ENCODE assay signal across 16 cellular contexts in genomic region chr6:52415917-52416628, GRCh38. TPM values are rescaled to one million over a fixed set of nuclear protein-coding genes. Genes with fewer than 3 reads are reported as not detected.
DNase-seq lines count a peak whose midpoint lies in the region; ATAC-seq, FAIRE-seq and TF ChIP-seq lines count a peak whose summit lies in the region.
"Had no signal": no experiment of that assay in that cellular context is flagged by ENCODE, and none has a peak within 500 bp of the region (broad histone marks: within the 10 kb centered on the region; RNA-seq: fewer than 3 reads in every experiment).

No MANE protein-coding gene starts in this region.

- H3K4me3 Mint-ChIP-seq in nephron: peak overlapping the region in 2 of 3 experiments; percentile 24 to 39
- H3K4me3 Mint-ChIP-seq in CD8-positive, alpha-beta T cell: no peak overlapping the region
- H3K4me3 Mint-ChIP-seq: activated T-helper 1 cell treated with anti-CD3 and anti-CD28 coated beads, Interleukin-12 subunit alpha, Interleukin-12 subunit beta, Interleukin-2, Interleukin-4 antibody, amounts not matched to agents 30 ng/mL and 10 ng/mL and 1 ng/mL, durations not matched to agents 14 hours and 24 hours and 36 hours; endodermal cell; natural killer cell had no signal

- H3K9me2 ChIP-seq in OCI-LY7 (ENCODE audit: insufficient read depth, low read length): no peaks in the 10 kb centered on the region

- ATAC-seq in CD8-positive, alpha-beta T cell: no peak
- ATAC-seq: natural killer cell had no signal

- no peaks in the 10 kb centered on the region for H3K9me3 ChIP-seq in OCI-LY7 (ENCODE audit: low read length)
- H3K9me3 ChIP-seq in CD8-positive, alpha-beta T cell (ENCODE audit: low read length): no peaks in the 10 kb centered on the region
- H3K9me3 ChIP-seq: left lung, testis had no signal

- peaks cover 19% of the 10 kb centered on the region for H3K4me1 Mint-ChIP-seq in nephron
- peaks cover 30% of the 10 kb centered on the region for H3K4me1 Mint-ChIP-seq in CD8-positive, alpha-beta T cell (ENCODE audit: low read depth)
- H3K4me1 Mint-ChIP-seq: natural killer cell had no signal

- intact Hi-C loops in OCI-LY7 (cut with micrococcal nuclease; ENCODE audit: unreplicated experiment): loop anchor here (1.0 to 5.0 kb wide), 4 partner anchors 89 to 581 kb away; partner anchors contain the start of gene GSTA4
- intact Hi-C loops in CD8-positive, alpha-beta T cell (cut with DNase I, micrococcal nuclease): loop anchor here (1.0 to 5.0 kb wide), 7 partner anchors 15 to 1236 kb away; partner anchors contain the start of gene GSTA4 (in 1 of the 2)

- H3K36me3 Mint-ChIP-seq in nephron (ENCODE audit: low read depth): no peaks in the 10 kb centered on the region
- no peaks in the 10 kb centered on the region for H3K36me3 Mint-ChIP-seq in CD8-positive, alpha-beta T cell
- H3K36me3 Mint-ChIP-seq: natural killer cell had no signal

- H2AFZ ChIP-seq in OCI-LY7 (ENCODE audit: low read length): peak overlapping the region; percentile 40; the same call in 1 of the 2 replicates

- CTCF ChIA-PET in OCI-LY7 (lab: Charles Lee; ENCODE audit: unreplicated experiment): interaction anchor here (1.1 to 2.0 kb wide), 4 partner anchors 179 to 255 kb away, joined by 3 to 10 read pairs (median 4); partner anchors contain the start of gene TMEM14A
- CTCF ChIA-PET in CD8-positive, alpha-beta T cell (lab: Charles Lee): interaction anchor here (0.7 to 6.6 kb wide), 22 partner anchors 8 to 271 kb away, joined by 3 to 69 read pairs (median 6); partner anchors contain the start of genes MCM3 and PAQR8

- no peaks in the 10 kb centered on the region for H3K27me3 ChIP-seq in CD8-positive, alpha-beta T cell (ENCODE audit: insufficient read depth, low read length)
- H3K27me3 ChIP-seq: brain microvascular endothelial cell, left lung, testis had no signal

- no peak for FAIRE-seq in GM19239 (lab: Jason Lieb, UNC)

- peaks cover 44% of the 10 kb centered on the region for H3K4me1 ChIP-seq in OCI-LY7 (ENCODE audit: insufficient read depth, low read length, poor library complexity, severe bottlenecking)
- H3K4me1 ChIP-seq in CD8-positive, alpha-beta T cell (ENCODE audit: insufficient read depth, low read length): peaks cover 18% of the 10 kb centered on the region
- H3K4me1 ChIP-seq: testis had no signal

- DNase-seq in ELR (ENCODE audit: low read depth): peak; percentile 70
- no peak for DNase-seq in OCI-LY7 (ENCODE audit: low spot score)
- DNase-seq in cardiac fibroblast (ENCODE audit: low read depth in 2 of 2): peak; percentile 28 to 43
- DNase-seq in GM19239 (ENCODE audit: insufficient read length, low spot score): no peak
- DNase-seq in activated CD4-positive, alpha-beta T cell treated with anti-CD3 and anti-CD28 coated beads, Interleukin-2, amount 50 U/mL, for 48 hours: no peak
- DNase-seq in activated T-cell treated with anti-CD3 and anti-CD28 coated beads, Interleukin-2, amount 50 U/mL, for 1 hour: no peak
- DNase-seq in CD8-positive, alpha-beta T cell: no peak
- DNase-seq: activated CD4-positive, alpha-beta T cell treated with anti-CD3 and anti-CD28 coated beads for 1 hour; left lung; natural killer cell; testis had no signal

- POLR2A ChIA-PET in OCI-LY7 (lab: Charles Lee): interaction anchor here (0.6 to 9.4 kb wide), 7 partner anchors 9 to 249 kb away, joined by 3 to 129 read pairs (median 5); no protein-coding TSS in a partner anchor
- POLR2A ChIA-PET in CD8-positive, alpha-beta T cell (lab: Charles Lee): interaction anchor here (1.2 to 1.8 kb wide), 2 partner anchors 26 to 131 kb away, joined by 3 to 4 read pairs; partner anchors contain the start of gene MCM3

- H3K4me3 ChIP-seq in OCI-LY7 (ENCODE audit: low read depth, low read length, poor library complexity, severe bottlenecking) (no peak overlapping the region), cardiac fibroblast (replicated peaks in 1 of 2; ENCODE audit: low read depth in 2 of 2, low read length in 2 of 2) (no peak overlapping the region)
- H3K4me3 ChIP-seq in CD8-positive, alpha-beta T cell (ENCODE audit: low read depth, low read length): no peak overlapping the region
- H3K4me3 ChIP-seq: left lung, skin epidermis, testis had no signal

- H3K9me3 Mint-ChIP-seq in nephron: no peaks in the 10 kb centered on the region
- H3K9me3 Mint-ChIP-seq in CD8-positive, alpha-beta T cell: no peaks in the 10 kb centered on the region
- H3K9me3 Mint-ChIP-seq: activated T-helper 1 cell treated with anti-CD3 and anti-CD28 coated beads, Interleukin-12 subunit alpha, Interleukin-12 subunit beta, Interleukin-2, Interleukin-4 antibody, amounts not matched to agents 30 ng/mL and 10 ng/mL and 1 ng/mL, durations not matched to agents 14 hours and 24 hours and 36 hours; endodermal cell; natural killer cell had no signal

- H3K27ac ChIP-seq in OCI-LY7 (ENCODE audit: low read depth, low read length, poor library complexity, severe bottlenecking): no peak overlapping the region
- no peak overlapping the region for H3K27ac ChIP-seq in CD8-positive, alpha-beta T cell (ENCODE audit: low read depth, low read length)
- H3K27ac ChIP-seq: left lung, testis had no signal

- no peaks in the 10 kb centered on the region for H4K20me1 ChIP-seq in OCI-LY7 (ENCODE audit: insufficient read depth, low read length)

- no TSS peak for BruUV-seq in OCI-LY7 (replicated peaks; lab: Mats Ljungman, UMichigan)

- H3K27ac Mint-ChIP-seq in nephron: peak overlapping the region in 2 of 3 experiments; percentile 13 to 30
- H3K27ac Mint-ChIP-seq in CD8-positive, alpha-beta T cell: no peak overlapping the region
- H3K27ac Mint-ChIP-seq: activated T-helper 1 cell treated with anti-CD3 and anti-CD28 coated beads, Interleukin-12 subunit alpha, Interleukin-12 subunit beta, Interleukin-2, Interleukin-4 antibody, amounts not matched to agents 30 ng/mL and 10 ng/mL and 1 ng/mL, durations not matched to agents 14 hours and 24 hours and 36 hours; endodermal cell; natural killer cell had no signal

- no peaks in the 10 kb centered on the region for H3K79me2 ChIP-seq in OCI-LY7 (ENCODE audit: insufficient read depth, low read depth, low read length)

- H3K27me3 Mint-ChIP-seq in nephron (ENCODE audit: low read depth): no peaks in the 10 kb centered on the region
- no peaks in the 10 kb centered on the region for H3K27me3 Mint-ChIP-seq in CD8-positive, alpha-beta T cell (ENCODE audit: low read depth)

- H3K36me3 ChIP-seq in OCI-LY7 (ENCODE audit: insufficient read depth, low read length): no peaks in the 10 kb centered on the region
- no peaks in the 10 kb centered on the region for H3K36me3 ChIP-seq in CD8-positive, alpha-beta T cell (ENCODE audit: insufficient read depth, low read length)
- H3K36me3 ChIP-seq: brain microvascular endothelial cell, left lung had no signal

- TF ChIP-seq CTCF in OCI-LY7 (conservative IDR thresholded peaks at IDR 0.05; ENCODE audit: low read length) (no peak), cardiac fibroblast (IDR thresholded peaks at IDR 0.05; ENCODE audit: low read depth, low read length) (no peak), nephron (IDR thresholded peaks at IDR 0.05; ENCODE audit: unreplicated experiment in 3 of 3) (no peak)
- TF ChIP-seq CTCF in CD8-positive, alpha-beta T cell (IDR thresholded peaks at IDR 0.05): no peak

- peak overlapping the region; percentile 25 for H3K4me2 ChIP-seq in OCI-LY7 (ENCODE audit: low read length)

RNA-seq across cellular contexts. Expression of gene EFHC1, which starts 4.1 kb away (rescaled TPM):
- 20.7 and 24.8 TPM in 2 replicates for total RNA-seq in OCI-LY7 (2014; rRNA removed; shearing (Covaris generic))
- 20.7 and 30.3 TPM in 2 replicates for total RNA-seq in OCI-LY7 (2022)
- 1 to 10 TPM; 5.1 to 6.9 TPM for total RNA-seq in CD8-positive, alpha-beta T cell

RNA-seq across cellular contexts. Expression of gene PAQR8, which starts 54.1 kb away (rescaled TPM):
- 5.4 and 5.5 TPM in 2 replicates for total RNA-seq in OCI-LY7 (2014; rRNA removed; shearing (Covaris generic))
- 6.2 and 7.8 TPM in 2 replicates for total RNA-seq in OCI-LY7 (2022)
- 1 to 10 TPM; 1.8 to 2.2 TPM for total RNA-seq in CD8-positive, alpha-beta T cell

Comparison
In these comparisons a context has a peak if more than half of its experiments do, and no peak if none do; other contexts are left out.
1. DNase-seq: peak in ELR (single experiment) and cardiac fibroblast (2 of 2); none in OCI-LY7 (single experiment), GM19239 (single experiment), activated CD4-positive, alpha-beta T cell treated with anti-CD3 and anti-CD28 coated beads, Interleukin-2, amount 50 U/mL, for 48 hours (0 of 2), activated T-cell treated with anti-CD3 and anti-CD28 coated beads, Interleukin-2, amount 50 U/mL, for 1 hour (single experiment) and CD8-positive, alpha-beta T cell (0 of 7).